13 cellular contexts compared by ENCODE assay signal in the genomic region with DNA sequence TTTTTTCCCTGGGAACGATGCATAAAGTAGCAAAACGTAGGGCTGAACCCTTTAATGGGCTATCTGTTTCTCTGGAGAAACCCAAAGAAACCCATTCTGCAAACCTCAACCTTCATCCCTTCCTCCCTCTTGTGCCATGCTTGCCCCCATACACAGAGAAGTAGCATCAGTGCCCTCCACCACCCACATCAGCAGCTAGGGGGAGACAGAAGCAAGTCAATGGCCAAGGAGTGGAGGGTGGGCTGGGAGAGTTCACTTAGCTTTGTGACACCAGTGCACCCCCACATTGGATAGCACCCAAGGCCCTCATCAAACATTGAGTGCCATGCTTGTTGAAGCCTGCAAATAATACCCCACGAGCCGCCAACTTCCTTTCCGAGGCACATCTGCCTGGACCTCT.
DNase-seq lines count a peak whose midpoint lies in the region; TF ChIP-seq lines count a peak whose summit lies in the region.
"Had no signal": no experiment of that assay in that cellular context is flagged by ENCODE, and none has a peak within 500 bp of the region (broad histone marks: within the 10 kb centered on the region; RNA-seq: fewer than 3 reads in every experiment).

No MANE protein-coding gene starts in this region.

- CTCF ChIA-PET in SK-N-SH (lab: Yijun Ruan, JAX): interaction anchor here (1.3 to 1.4 kb wide), 2 partner anchors 15 to 182 kb away, joined by 4 read pairs; no protein-coding TSS in a partner anchor

- no peak overlapping the region for H2BK120ac ChIP-seq in H9 (ENCODE audit: low read depth, low read length, poor library complexity, severe bottlenecking)

- H3K79me1 ChIP-seq in H9 (ENCODE audit: insufficient read depth, low read depth, low read length, poor library complexity, severe bottlenecking): no peaks in the 10 kb centered on the region

- no CpG with 5 or more reads among the region's 5 CpGs for WGBS in H9 (ENCODE audit: extremely low coverage, insufficient read length, low lambda C conversion rate)
- 57% methylated on average over 5 of the region's 5 CpGs for WGBS in SK-N-SH (ENCODE audit: low lambda C conversion rate)

- no peak overlapping the region for H2BK20ac ChIP-seq in H9 (ENCODE audit: low read depth, low read length, poor library complexity, severe bottlenecking)

- H2BK5ac ChIP-seq in H9 (ENCODE audit: insufficient read length, low read length): no peak overlapping the region

- no peak overlapping the region for H3K56ac ChIP-seq in H9 (ENCODE audit: insufficient read length, low read depth, low read length)

- H3K36me3 ChIP-seq in DOHH2 (ENCODE audit: control insufficient read depth, low read length) (no peaks in the 10 kb centered on the region), SK-N-SH (replicated peaks in 1 of 2; ENCODE audit: control insufficient read depth in 1 of 2, insufficient read depth in 2 of 2, low read length in 1 of 2) (no peaks in the 10 kb centered on the region), kidney epithelial cell (ENCODE audit: control insufficient read depth, insufficient read depth, low read length) (no peaks in the 10 kb centered on the region)
- H3K36me3 ChIP-seq: HAP-1 had no signal

- no peak overlapping the region for H3K4me3 Mint-ChIP-seq in H9
- H3K4me3 Mint-ChIP-seq: natural killer cell had no signal

- no peaks in the 10 kb centered on the region for H3K4me1 ChIP-seq in DOHH2 (ENCODE audit: control insufficient read depth, low read length)
- no peaks in the 10 kb centered on the region for H3K4me1 ChIP-seq in H9 (ENCODE audit: insufficient read depth, low read length)
- H3K4me1 ChIP-seq in SK-N-SH (ENCODE audit: control insufficient read depth in 1 of 2, insufficient read depth in 2 of 2, low read depth in 1 of 2, low read length in 1 of 2): no peaks in the 10 kb centered on the region; a peak in 1 of 4 replicates
- H3K4me1 ChIP-seq: body of pancreas, HAP-1 had no signal

- H3K4me3 ChIP-seq in DOHH2 (ENCODE audit: low read length): no peak overlapping the region
- H3K4me3 ChIP-seq in SK-N-SH (ENCODE audit: low read depth in 2 of 2, low read length in 1 of 2): no peak overlapping the region
- H3K4me3 ChIP-seq in kidney epithelial cell (ENCODE audit: low read depth, low read length): no peak overlapping the region
- H3K4me3 ChIP-seq: body of pancreas, HAP-1 had no signal

- no peaks in the 10 kb centered on the region for H3K27me3 Mint-ChIP-seq in H9 (ENCODE audit: low read depth)

- H3K9me3 Mint-ChIP-seq in H9: peaks cover 0 to 4% of the 10 kb centered on the region in 2 experiments; a peak in 4 of 5 replicates

- no peaks in the 10 kb centered on the region for H3K27me3 ChIP-seq in DOHH2 (ENCODE audit: control insufficient read depth, low read length)
- no peaks in the 10 kb centered on the region for H3K27me3 ChIP-seq in H9 (ENCODE audit: insufficient read depth, low read length)
- H3K27me3 ChIP-seq in SK-N-SH (ENCODE audit: insufficient read depth): no peaks in the 10 kb centered on the region
- no peaks in the 10 kb centered on the region for H3K27me3 ChIP-seq in kidney epithelial cell (ENCODE audit: control insufficient read depth, insufficient read depth, low read length)
- H3K27me3 ChIP-seq: body of pancreas had no signal

- no peak overlapping the region for H3T11ph ChIP-seq in H9 (ENCODE audit: low read length)

- H4K5ac ChIP-seq in H9 (ENCODE audit: insufficient read length, low read depth, low read length): no peak overlapping the region

- H2BK15ac ChIP-seq in H9 (ENCODE audit: low read depth, low read length): no peak overlapping the region

- TF ChIP-seq CTCF in DOHH2 (IDR thresholded peaks at IDR 0.05; ENCODE audit: low read depth, low read length, poor library complexity, severe bottlenecking) (peak; percentile 61), H9 (conservative IDR thresholded peaks at IDR 0.05) (peak; percentile 72), SK-N-SH (IDR thresholded peaks at IDR 0.05) (peak; percentile 46), kidney epithelial cell (IDR thresholded peaks at IDR 0.05; ENCODE audit: insufficient read depth, low read length, poor library complexity, severe bottlenecking) (peak; percentile 39)

- no peak for TF ChIP-seq EP300 in SK-N-SH (IDR thresholded peaks at IDR 0.05; ENCODE audit: borderline replicate concordance in 1 of 2, low read depth in 1 of 2, low read length in 1 of 2)

- no peak overlapping the region for H4K8ac ChIP-seq in H9 (replicated peaks; ENCODE audit: insufficient read length, low read depth, low read length)

- TF ChIP-seq RAD21 in SK-N-SH (IDR thresholded peaks at IDR 0.05; ENCODE audit: low read length): peak; percentile 28; the same call in 1 of the 2 replicates

- H3K4ac ChIP-seq in H9 (ENCODE audit: low read depth, low read length): no peak overlapping the region

- no peak overlapping the region for H2BK12ac ChIP-seq in H9 (ENCODE audit: insufficient read length, low read depth, low read length)

- H3K79me2 ChIP-seq in DOHH2 (ENCODE audit: control insufficient read depth, low read length) (no peaks in the 10 kb centered on the region), H9 (ENCODE audit: insufficient read depth, low read length) (no peaks in the 10 kb centered on the region), SK-N-SH (ENCODE audit: insufficient read depth) (no peaks in the 10 kb centered on the region)

- peaks cover 7 to 18% of the 10 kb centered on the region in 2 experiments; a peak in 3 of 4 replicates for H3K4me1 Mint-ChIP-seq in H9
- H3K4me1 Mint-ChIP-seq: natural killer cell had no signal

- no peak overlapping the region for H4K91ac ChIP-seq in H9 (ENCODE audit: insufficient read length, low read depth, low read length)

- H3K14ac ChIP-seq in H9 (ENCODE audit: insufficient read depth, low read length): no peak overlapping the region

- H2AFZ ChIP-seq in H9 (ENCODE audit: low read length): no peak overlapping the region
- no peak overlapping the region for H2AFZ ChIP-seq in SK-N-SH (ENCODE audit: low read depth)

- H3K36me3 Mint-ChIP-seq in H9 (ENCODE audit: insufficient read depth in 1 of 3, low read depth in 3 of 3): peaks cover 0 to 6% (median 5%) of the 10 kb centered on the region in 3 experiments; a peak in 2 of 7 replicates
- H3K36me3 Mint-ChIP-seq: natural killer cell had no signal

- no peaks in the 10 kb centered on the region for H3F3A ChIP-seq in DOHH2 (ENCODE audit: control insufficient read depth, insufficient read depth)
- no peaks in the 10 kb centered on the region for H3F3A ChIP-seq in SK-N-SH (replicated peaks; ENCODE audit: insufficient read depth)

- peak overlapping the region in 1 of 3 experiments; percentile 18; a peak in 1 of 7 replicates for H3K27ac Mint-ChIP-seq in H9
- H3K27ac Mint-ChIP-seq: natural killer cell had no signal

- no peak overlapping the region for H3K4me2 ChIP-seq in DOHH2 (ENCODE audit: low read length)
- H3K4me2 ChIP-seq in H9 (ENCODE audit: insufficient read depth, insufficient read length, low read length): no peak overlapping the region
- H3K4me2 ChIP-seq in SK-N-SH: no peak overlapping the region

- POLR2A ChIA-PET in SK-N-SH (lab: Yijun Ruan, JAX): no interaction called here

- H3K18ac ChIP-seq in H9 (ENCODE audit: insufficient read length, low read depth, low read length): no peak overlapping the region

- H3K9me2 ChIP-seq in DOHH2 (replicated peaks; ENCODE audit: control insufficient read depth, low read length) (no peaks in the 10 kb centered on the region), SK-N-SH (no peaks in the 10 kb centered on the region)

- intact Hi-C loops in posterior cingulate gyrus (cut with DNase I): no loop called here

- H3K27ac ChIP-seq in DOHH2 (ENCODE audit: low read depth, low read length) (no peak overlapping the region), H9 (ENCODE audit: insufficient read length, low read depth, low read length) (no peak overlapping the region), SK-N-SH (ENCODE audit: low read depth in 2 of 2, low read length in 1 of 2) (no peak overlapping the region)
- H3K27ac ChIP-seq: body of pancreas, epithelial cell of prostate had no signal

- DNase-seq in H9: no peak
- no peak for DNase-seq in SK-N-SH
- DNase-seq in kidney epithelial cell (ENCODE audit: low read depth): no peak
- no peak for DNase-seq in NCI-H2029 treated with DMSO at 0.1 percent for 48 hours (lab: John Stamatoyannopoulos, UW)
- no peak for DNase-seq in posterior cingulate gyrus
- no peak for DNase-seq in A172 (ENCODE audit: low spot score)
- DNase-seq: activated T-cell treated with anti-CD3 and anti-CD28 coated beads, Interleukin-2, amount 50 U/mL, for 1 hour; body of pancreas; islet precursor cell; natural killer cell had no signal

- no peak overlapping the region for H2AK5ac ChIP-seq in H9 (ENCODE audit: insufficient read length, low read length)

- no peak overlapping the region for H3K9ac ChIP-seq in H9 (ENCODE audit: extremely low read depth, insufficient read length, low read length)
- H3K9ac ChIP-seq in SK-N-SH: no peak overlapping the region

- H3K9me3 ChIP-seq in DOHH2 (ENCODE audit: control insufficient read depth, insufficient read depth, low read length) (no peaks in the 10 kb centered on the region), H9 (ENCODE audit: control insufficient read depth, low read depth, low read length) (no peaks in the 10 kb centered on the region), SK-N-SH (no peaks in the 10 kb centered on the region)
- H3K9me3 ChIP-seq: body of pancreas, HAP-1 had no signal

- H3K23ac ChIP-seq in H9 (ENCODE audit: insufficient read length, low read depth, low read length): no peak overlapping the region

- no peaks in the 10 kb centered on the region for H3K23me2 ChIP-seq in H9 (ENCODE audit: insufficient read length, low read depth, low read length, poor library complexity, severe bottlenecking)

- H4K20me1 ChIP-seq in DOHH2 (ENCODE audit: control insufficient read depth, insufficient read depth, low read depth, low read length) (no peaks in the 10 kb centered on the region), H9 (ENCODE audit: control insufficient read depth, insufficient read depth, insufficient read length) (no peaks in the 10 kb centered on the region), SK-N-SH (ENCODE audit: insufficient read depth) (no peaks in the 10 kb centered on the region)

TF ChIP-seq in SK-N-SH, 30 proteins besides CTCF, POLR2A, EP300 and RAD21:
- TF ChIP-seq TAF1 (IDR thresholded peaks at IDR 0.05; ENCODE audit: borderline replicate concordance, low read depth, low read length): no peak
- no peak for TF ChIP-seq RXRA (IDR thresholded peaks at IDR 0.05; ENCODE audit: borderline replicate concordance, low read depth)
- no peak for TF ChIP-seq TCF12 (IDR thresholded peaks at IDR 0.05)
- TF ChIP-seq CHD2 (IDR thresholded peaks at IDR 0.05; ENCODE audit: low read length, partially characterized antibody): no peak
